ENCODE assay signal across 12 cellular contexts in the genomic region with DNA sequence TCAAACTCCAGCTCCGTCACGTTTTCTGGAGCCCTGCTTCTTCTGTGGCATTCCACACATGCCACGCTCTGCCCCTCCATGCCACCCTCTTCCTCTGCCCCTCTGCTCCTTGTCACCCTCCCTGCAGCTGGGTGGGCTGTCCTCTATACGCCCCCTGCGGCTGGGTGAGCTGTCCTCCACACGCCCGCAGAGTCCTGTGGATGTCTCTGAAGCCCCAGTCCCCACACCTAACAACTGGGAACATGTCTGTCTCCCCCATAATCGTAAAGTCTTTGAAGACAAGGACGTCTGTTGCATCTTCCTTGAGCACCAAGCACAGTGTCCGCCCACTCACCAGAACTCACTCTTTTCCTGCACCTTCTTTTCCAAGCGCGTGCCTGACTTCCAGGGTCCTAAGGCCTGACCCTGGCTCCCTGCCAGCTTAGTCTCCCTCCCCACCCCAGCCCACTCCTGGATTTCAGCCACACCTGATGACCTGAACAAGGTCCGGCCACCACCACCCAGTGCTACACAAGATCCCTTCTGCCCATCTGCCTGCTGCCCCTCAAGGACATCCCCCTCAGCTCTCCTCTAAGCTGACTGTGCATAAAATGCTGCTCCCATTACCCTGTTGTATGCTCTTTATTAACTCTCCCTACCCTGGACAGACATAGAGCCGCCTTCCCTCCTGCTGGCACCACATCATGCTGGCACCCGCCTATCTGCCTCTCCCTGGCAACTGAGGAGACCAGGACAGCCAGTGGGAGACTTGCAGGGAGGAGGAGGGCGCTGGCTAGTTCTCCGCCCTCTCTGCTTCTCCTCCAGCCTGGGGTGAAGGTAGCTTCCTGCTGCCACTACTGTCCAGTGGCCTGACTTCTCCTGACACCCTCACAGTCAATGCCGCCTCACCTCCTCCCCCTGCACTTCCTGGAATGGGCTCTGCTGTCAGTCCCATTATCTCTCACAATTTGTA. TPM values are rescaled to one million over a fixed set of nuclear protein-coding genes. Genes with fewer than 3 reads are reported as not detected.
DNase-seq lines count a peak whose midpoint lies in the region; ATAC-seq, FAIRE-seq and TF ChIP-seq lines count a peak whose summit lies in the region.
"Had no signal": no experiment of that assay in that cellular context is flagged by ENCODE, and none has a peak within 500 bp of the region (broad histone marks: within the 10 kb centered on the region; RNA-seq: fewer than 3 reads in every experiment).

No MANE protein-coding gene starts in this region.

- no peak for TF ChIP-seq POLR2A in HCT116 (IDR thresholded peaks at IDR 0.05; ENCODE audit: borderline replicate concordance, extremely low read depth, insufficient read depth, insufficient read length)
- TF ChIP-seq POLR2A in HepG2 (IDR thresholded peaks at IDR 0.05; ENCODE audit: insufficient read depth in 1 of 2, low read depth in 2 of 2, low read length in 2 of 2) = peak in 1 of 2 experiments; percentile 38; a peak in 1 of 4 replicates

- H3K9me3 Mint-ChIP-seq in CD8-positive, alpha-beta memory T cell = no peaks in the 10 kb centered on the region

- H3K27me3 Mint-ChIP-seq in CD8-positive, alpha-beta memory T cell = no peaks in the 10 kb centered on the region

- H3K36me3 Mint-ChIP-seq in CD8-positive, alpha-beta memory T cell = peaks cover 6 to 41% (median 11%) of the 10 kb centered on the region in 3 donors

- no peaks in the 10 kb centered on the region for H3K9me2 ChIP-seq in HCT116 (ENCODE audit: insufficient read depth)

- H3K27me3 ChIP-seq in HCT116 (ENCODE audit: insufficient read depth, low read length) (no peaks in the 10 kb centered on the region), HepG2 (ENCODE audit: control insufficient read depth in 1 of 2, insufficient read depth in 2 of 2, low read length in 2 of 2) (no peaks in the 10 kb centered on the region), brain microvascular endothelial cell (replicated peaks) (no peaks in the 10 kb centered on the region)
- no peaks in the 10 kb centered on the region for H3K27me3 ChIP-seq in CD8-positive, alpha-beta memory T cell (ENCODE audit: insufficient read depth, low read length, poor library complexity, severe bottlenecking)

- H3K27ac Mint-ChIP-seq in CD8-positive, alpha-beta memory T cell = peak overlapping the region in 3 of 8 donors; percentile 7 to 39 (median 14)

- RAD21 ChIA-PET in HCT116 (lab: Charles Lee; ENCODE audit: low non-redundant PET in 1 of 2, low total read pairs in 2 of 2, uncharacterized antibody in 2 of 2, unreplicated experiment in 2 of 2) = interaction anchor here in 1 of 2 experiments (0.9 kb wide), 1 partner anchor 82 kb away, joined by 3 read pairs; no protein-coding TSS in a partner anchor

- H3K27ac ChIP-seq in HCT116 (ENCODE audit: low read depth, low read length) (no peak overlapping the region), HepG2 (ENCODE audit: extremely low read length, insufficient read depth, low read length) (peak overlapping the region; percentile 7), brain microvascular endothelial cell (no peak overlapping the region)
- no peak overlapping the region for H3K27ac ChIP-seq in CD8-positive, alpha-beta memory T cell (ENCODE audit: low read depth, low read length)
- H3K27ac ChIP-seq: VCaP had no signal

- H3K79me2 ChIP-seq in HCT116 (ENCODE audit: insufficient read depth, low read length) = peaks cover 12% of the 10 kb centered on the region
- H3K79me2 ChIP-seq in HepG2 (ENCODE audit: insufficient read depth, low read length) = no peaks in the 10 kb centered on the region

- intact Hi-C loops in HCT116 (cut with micrococcal nuclease) = no loop called here
- intact Hi-C loops in HepG2 (cut with micrococcal nuclease; ENCODE audit: unreplicated experiment) = no loop called here

- 88% methylated on average over 18 of the region's 18 CpGs for WGBS in HepG2 (ENCODE audit: low lambda C conversion rate)

- BruUV-seq in HCT116 (replicated peaks; lab: Mats Ljungman, UMichigan) (no TSS peak), HepG2 (replicated peaks; lab: Mats Ljungman, UMichigan) (no TSS peak)

- no peak for TF ChIP-seq CTCF in HCT116 (IDR thresholded peaks at IDR 0.05 in 2 of 3, conservative IDR thresholded peaks at IDR 0.05 in 1 of 3; ENCODE audit: borderline replicate concordance in 1 of 3, insufficient read depth in 1 of 3, low read depth in 2 of 3, low read length in 2 of 3)
- TF ChIP-seq CTCF in HepG2 (CRISPR knock-in tag; IDR thresholded peaks at IDR 0.05) = no peak
- TF ChIP-seq CTCF in brain microvascular endothelial cell (IDR thresholded peaks at IDR 0.05; ENCODE audit: low read depth, low read length, missing control alignments) = no peak

- no peak overlapping the region for H3K4me3 Mint-ChIP-seq in CD8-positive, alpha-beta memory T cell

- H3K4me2 ChIP-seq in HCT116 (ENCODE audit: low read length) (peak overlapping the region; percentile 17), HepG2 (ENCODE audit: low read depth, low read length) (no peak overlapping the region)

- H3K4me1 ChIP-seq in HCT116 (ENCODE audit: control insufficient read depth in 1 of 2, insufficient read depth in 2 of 2, low read length in 2 of 2) (peaks cover 0 to 22% of the 10 kb centered on the region in 2 experiments; a peak in 2 of 4 replicates), HepG2 (ENCODE audit: insufficient read depth, low read length) (0 out of 2 replicates have a peak, but pooled peaks cover 9% of the 10 kb centered on the region)
- H3K4me1 ChIP-seq in CD8-positive, alpha-beta memory T cell (ENCODE audit: insufficient read depth, low read length) = no peaks in the 10 kb centered on the region

- TF ChIP-seq EP300 in HepG2 (IDR thresholded peaks at IDR 0.05; ENCODE audit: low read depth in 2 of 2, low read length in 2 of 2) = no peak
- no peak for TF ChIP-seq EP300 in HepG2 (CRISPR knock-in tag; IDR thresholded peaks at IDR 0.05; ENCODE audit: borderline replicate concordance)

- in situ Hi-C loops in Caki2 (cut with HindIII; ENCODE audit: low pct_unique_long_range_greater_than_20kb, low sequenced_read_pairs) = no loop called here
- in situ Hi-C loops in HepG2 (cut with HindIII; ENCODE audit: extremely low pct_ligation_motif_present, low pct_unique_long_range_greater_than_20kb) = no loop called here
- in situ Hi-C loops in brain microvascular endothelial cell (cut with HindIII; ENCODE audit: low pct_ligation_motif_present, low sequenced_read_pairs) = no loop called here

- H3K9me3 ChIP-seq in HCT116 (ENCODE audit: control insufficient read depth in 1 of 2, insufficient read depth in 1 of 2, low read depth in 1 of 2, low read length in 2 of 2) (no peaks in the 10 kb centered on the region), HepG2 (ENCODE audit: low read length) (no peaks in the 10 kb centered on the region)
- no peaks in the 10 kb centered on the region for H3K9me3 ChIP-seq in CD8-positive, alpha-beta memory T cell (ENCODE audit: low read length)

- no peak for FAIRE-seq in HepG2 (lab: Jason Lieb, UNC)

- DNase-seq in Caki2 (ENCODE audit: low read depth) = peak; percentile 81
- DNase-seq in HCT116 (ENCODE audit: low read depth, low spot score) = no peak
- DNase-seq in HepG2 (ENCODE audit: low spot score) = peak; percentile 12
- DNase-seq in brain microvascular endothelial cell = no peak
- no peak for DNase-seq in CD8-positive, alpha-beta memory T cell
- no peak for DNase-seq in stimulated activated CD4-positive, alpha-beta T cell treated with anti-CD3 and anti-CD28 coated beads, Interleukin-2, amount 100 ng/mL, for 24 hours
- DNase-seq: NCI-H2227 treated with DMSO at 0.1 percent for 48 hours had no signal

- H3K4me3 ChIP-seq in HCT116 (replicated peaks in 1 of 2; ENCODE audit: low read depth in 1 of 2, low read length in 2 of 2) (no peak overlapping the region), HepG2 (replicated peaks in 1 of 3; ENCODE audit: insufficient read depth in 1 of 3, low read depth in 2 of 3, low read length in 3 of 3) (no peak overlapping the region), brain microvascular endothelial cell (ENCODE audit: low read depth, low read length) (no peak overlapping the region)
- no peak overlapping the region for H3K4me3 ChIP-seq in CD8-positive, alpha-beta memory T cell (ENCODE audit: low read length)

- no peaks in the 10 kb centered on the region for H3K4me1 Mint-ChIP-seq in CD8-positive, alpha-beta memory T cell

- H4K20me1 ChIP-seq in HCT116 (ENCODE audit: insufficient read depth) (no peaks in the 10 kb centered on the region), HepG2 (ENCODE audit: insufficient read depth, low read length) (no peaks in the 10 kb centered on the region)

- POLR2A ChIA-PET in HCT116 (lab: Charles Lee) = no interaction called here
- POLR2A ChIA-PET in HepG2 (lab: Yijun Ruan, JAX) = interaction anchor here (1.2 to 2.1 kb wide), 2 partner anchors 39 to 63 kb away, joined by 3 to 4 read pairs; no protein-coding TSS in a partner anchor
- POLR2A ChIA-PET in CD8-positive, alpha-beta memory T cell (lab: Charles Lee) = interaction anchor here (1.0 kb wide), 1 partner anchor 309 kb away, joined by 5 read pairs; no protein-coding TSS in a partner anchor

- no peak overlapping the region for H3K9ac ChIP-seq in HCT116 (ENCODE audit: low read length)
- no peak overlapping the region for H3K9ac ChIP-seq in HepG2 (ENCODE audit: insufficient read depth, low read depth, low read length)

- CTCF ChIA-PET in HCT116 (lab: Charles Lee) (no interaction called here), HepG2 (lab: Yijun Ruan, JAX; ENCODE audit: low intra/inter-chr PET ratio, low total read pairs) (no interaction called here)
- CTCF ChIA-PET in CD8-positive, alpha-beta memory T cell (lab: Charles Lee) = interaction anchor here (1.2 kb wide), 1 partner anchor 9 kb away, joined by 4 read pairs; no protein-coding TSS in a partner anchor

- H3K36me3 ChIP-seq in HCT116 (ENCODE audit: control insufficient read depth in 1 of 2, insufficient read depth in 2 of 2, low read length in 2 of 2) = peaks cover 5 to 11% of the 10 kb centered on the region in 2 experiments; a peak in 3 of 4 replicates
- peaks cover 5 to 34% of the 10 kb centered on the region in 2 experiments; a peak in 4 of 5 replicates for H3K36me3 ChIP-seq in HepG2 (replicated peaks in 1 of 2; ENCODE audit: control insufficient read depth in 1 of 2, insufficient read depth in 2 of 2, low read length in 2 of 2)
- peaks cover 15% of the 10 kb centered on the region for H3K36me3 ChIP-seq in brain microvascular endothelial cell (replicated peaks)
- peaks cover 15% of the 10 kb centered on the region for H3K36me3 ChIP-seq in CD8-positive, alpha-beta memory T cell (ENCODE audit: insufficient read depth, low read length)

- no peak for TF ChIP-seq RAD21 in HCT116 (IDR thresholded peaks at IDR 0.05; ENCODE audit: low read depth)
- no peak for TF ChIP-seq RAD21 in HepG2 (CRISPR knock-in tag; IDR thresholded peaks at IDR 0.05)

- H2AFZ ChIP-seq in HCT116 (ENCODE audit: low read depth, low read length, poor library complexity, severe bottlenecking) (no peak overlapping the region), HepG2 (ENCODE audit: low read length) (no peak overlapping the region)

- peak; percentile 86 for ATAC-seq in HCT116
- peak; percentile 49 for ATAC-seq in SK-N-SH treated with all-trans-retinoic acid at 6 μM for 48 hours
- ATAC-seq in HepG2 = peak; percentile 68
- ATAC-seq in HG03521 (IDR thresholded peaks at IDR 0.05; ENCODE audit: unreplicated experiment) = no peak

RNA-seq across cellular contexts. Expression of a gene that starts 10.7 kb away (rescaled TPM):
- total RNA-seq in Caki2 (2014; rRNA removed; shearing (Covaris generic); ENCODE audit: low replicate concordance) = not detected in 2 replicates
- not detected for total RNA-seq in HCT116 (2021; ENCODE audit: unreplicated experiment)
- polyA plus RNA-seq in HCT116 (2012) = not detected in 2 replicates
- 0.04 TPM in 1 of 2 replicates, not detected in the other for total RNA-seq in HepG2 (2016; rRNA removed; fragmentation: Illumina TruSeq; extraction: Trizol)
- not detected in 2 replicates for total RNA-seq in HepG2 (2016; cell fraction: cytosol; rRNA removed; fragmentation: Illumina TruSeq; extraction: Trizol; ENCODE audit: low read depth)
- 0.06 TPM in 1 of 2 replicates, not detected in the other for total RNA-seq in HepG2 (2016; cell fraction: insoluble cytoplasmic fraction; rRNA removed; fragmentation: Illumina TruSeq; extraction: Trizol)
- 0.09 TPM in 1 of 2 replicates, not detected in the other for total RNA-seq in HepG2 (2016; cell fraction: membrane; rRNA removed; fragmentation: Illumina TruSeq; extraction: Trizol)
- not detected in 2 replicates for total RNA-seq in HepG2 (2016; cell fraction: nucleus; rRNA removed; fragmentation: Illumina TruSeq; extraction: Trizol)
- 0.01 and 0.04 TPM in 2 replicates for polyA plus RNA-seq in HepG2 (2011; rRNA removed)
- polyA plus RNA-seq in HepG2 (2011; cell fraction: cytosol; rRNA removed) = 0.04 and 0.05 TPM in 2 replicates
- polyA plus RNA-seq in HepG2 (2011; cell fraction: nucleus; rRNA removed) = 0.10 TPM in 1 of 2 replicates, not detected in the other
- not detected in 2 replicates for polyA plus RNA-seq in HepG2 (2012)
- not detected in 2 replicates for polyA plus RNA-seq in HepG2 (2016; cell fraction: cytosol; fragmentation: Illumina TruSeq; extraction: Trizol; ENCODE audit: low read depth)
- polyA plus RNA-seq in HepG2 (2016; cell fraction: insoluble cytoplasmic fraction; fragmentation: Illumina TruSeq; extraction: Trizol; ENCODE audit: low read depth) = 0.10 and 0.19 TPM in 2 replicates
- polyA plus RNA-seq in HepG2 (2016; cell fraction: membrane; fragmentation: Illumina TruSeq; extraction: Trizol; ENCODE audit: low read depth) = 0.16 TPM in 1 of 2 replicates, not detected in the other
- not detected in 2 replicates for polyA plus RNA-seq in HepG2 (2016; cell fraction: nucleus; fragmentation: Illumina TruSeq; extraction: Trizol; ENCODE audit: insufficient read depth, low read depth)
- not detected in 2 replicates for polyA minus RNA-seq in HepG2 (2011; rRNA and poly(A)+ RNA removed; ENCODE audit: low replicate concordance)
- polyA minus RNA-seq in HepG2 (2011; cell fraction: cytosol; rRNA and poly(A)+ RNA removed) = not detected in 2 replicates
- polyA minus RNA-seq in HepG2 (2011; cell fraction: nucleus; rRNA and poly(A)+ RNA removed) = 0.12 TPM in 1 of 2 replicates, not detected in the other
- total RNA-seq in CD8-positive, alpha-beta memory T cell = under 1 TPM; 0.07 to 0.09 TPM
- polyA plus RNA-seq in CD8-positive, alpha-beta memory T cell = not detected
- total RNA-seq: M059J had no signal
- polyA plus RNA-seq: BJ had no signal

RNA-seq across cellular contexts. Expression of a gene that starts 23.4 kb away (rescaled TPM):
- 9.2 and 23.1 TPM in 2 replicates for total RNA-seq in Caki2 (2014; rRNA removed; shearing (Covaris generic); ENCODE audit: low replicate concordance)
- total RNA-seq in HCT116 (2021; ENCODE audit: unreplicated experiment) (65.6 TPM), HepG2 (2016; rRNA removed; fragmentation: Illumina TruSeq; extraction: Trizol) (90.7 and 115 TPM in 2 replicates)
- 46.1 and 56.4 TPM in 2 replicates for polyA plus RNA-seq in HCT116 (2012)
- 57.6 and 70.5 TPM in 2 replicates for total RNA-seq in HepG2 (2016; cell fraction: cytosol; rRNA removed; fragmentation: Illumina TruSeq; extraction: Trizol; ENCODE audit: low read depth)
- 91.5 and 114 TPM in 2 replicates for total RNA-seq in HepG2 (2016; cell fraction: insoluble cytoplasmic fraction; rRNA removed; fragmentation: Illumina TruSeq; extraction: Trizol)
- total RNA-seq in HepG2 (2016; cell fraction: membrane; rRNA removed; fragmentation: Illumina TruSeq; extraction: Trizol) = 89.7 and 105 TPM in 2 replicates
- 87.1 and 96.7 TPM in 2 replicates for total RNA-seq in HepG2 (2016; cell fraction: nucleus; rRNA removed; fragmentation: Illumina TruSeq; extraction: Trizol)
- polyA plus RNA-seq in HepG2 (2011; rRNA removed) = 127 and 147 TPM in 2 replicates
- 78.9 and 125 TPM in 2 replicates for polyA plus RNA-seq in HepG2 (2011; cell fraction: cytosol; rRNA removed)
- polyA plus RNA-seq in HepG2 (2011; cell fraction: nucleus; rRNA removed) = 56.7 and 94.6 TPM in 2 replicates
- polyA plus RNA-seq in HepG2 (2012) = 100 and 109 TPM in 2 replicates
- 67.5 and 94.2 TPM in 2 replicates for polyA plus RNA-seq in HepG2 (2016; cell fraction: cytosol; fragmentation: Illumina TruSeq; extraction: Trizol; ENCODE audit: low read depth)
- 112 and 116 TPM in 2 replicates for polyA plus RNA-seq in HepG2 (2016; cell fraction: insoluble cytoplasmic fraction; fragmentation: Illumina TruSeq; extraction: Trizol; ENCODE audit: low read depth)
- polyA plus RNA-seq in HepG2 (2016; cell fraction: membrane; fragmentation: Illumina TruSeq; extraction: Trizol; ENCODE audit: low read depth) = 96.5 and 108 TPM in 2 replicates
- 168 and 175 TPM in 2 replicates for polyA plus RNA-seq in HepG2 (2016; cell fraction: nucleus; fragmentation: Illumina TruSeq; extraction: Trizol; ENCODE audit: insufficient read depth, low read depth)
- polyA minus RNA-seq in HepG2 (2011; rRNA and poly(A)+ RNA removed; ENCODE audit: low replicate concordance) = 13.9 and 35.5 TPM in 2 replicates
- polyA minus RNA-seq in HepG2 (2011; cell fraction: cytosol; rRNA and poly(A)+ RNA removed) = 26.1 and 26.7 TPM in 2 replicates
- 65.1 and 95.4 TPM in 2 replicates for polyA minus RNA-seq in HepG2 (2011; cell fraction: nucleus; rRNA and poly(A)+ RNA removed)
- total RNA-seq in CD8-positive, alpha-beta memory T cell = 10 to 100 TPM; 54.0 to 60.9 TPM
- polyA plus RNA-seq in CD8-positive, alpha-beta memory T cell = 43.3 TPM

Comparison
In these comparisons a context has a peak if more than half of its experiments do, and no peak if none do; other contexts are left out.
1. DNase-seq: peak in Caki2 (single experiment) and HepG2 (single experiment); none in HCT116 (single experiment), brain microvascular endothelial cell (single experiment), CD8-positive, alpha-beta memory T cell (0 of 5) and stimulated activated CD4-positive, alpha-beta T cell treated with anti-CD3 and anti-CD28 coated beads, Interleukin-2, amount 100 ng/mL, for 24 hours (0 of 2).